ENCODE assay signal across 22 cellular contexts in the genomic region with DNA sequence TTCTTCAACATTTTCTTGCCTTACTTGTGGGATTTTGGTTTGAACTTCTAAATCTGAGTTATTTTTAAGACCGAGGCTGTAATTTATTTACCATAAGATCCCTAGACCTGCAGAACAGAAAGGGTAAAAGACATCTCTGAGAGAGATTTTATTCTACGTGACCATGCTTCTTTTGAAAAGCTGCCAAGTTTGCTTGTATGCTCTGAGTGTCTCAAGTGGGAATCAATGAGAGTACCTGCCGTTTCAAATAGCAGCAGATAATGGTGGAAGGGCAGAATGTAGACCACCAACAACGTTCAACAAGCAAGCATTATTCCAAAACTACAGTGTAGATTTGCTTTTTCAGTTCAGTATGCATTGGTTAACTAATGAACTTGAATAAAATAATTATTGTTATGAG.
"Had no signal": no experiment of that assay in that cellular context is flagged by ENCODE, and none has a peak within 500 bp of the region (broad histone marks: within the 10 kb centered on the region; RNA-seq: fewer than 3 reads in every experiment).

No MANE protein-coding gene starts in this region.

- H3K4me1 Mint-ChIP-seq: immature natural killer cell; naive B cell; natural killer cell; stimulated activated naive B cell treated with anti-CD40 and anti-IgM and Interleukin-4, amounts not matched to agents 10 μg/mL and 1 μg/mL and 100 μg/mL, for 72 hours had no signal

- H3K4me3 Mint-ChIP-seq: immature natural killer cell; mesothelial cell of epicardium; naive B cell; natural killer cell; stimulated activated naive B cell treated with anti-CD40 and anti-IgM and Interleukin-4, amounts not matched to agents 10 μg/mL and 1 μg/mL and 100 μg/mL, for 72 hours had no signal

- H3K27me3 Mint-ChIP-seq: naive B cell; progenitor cell of endocrine pancreas; stimulated activated naive B cell treated with anti-CD40 and anti-IgM and Interleukin-4, amounts not matched to agents 10 μg/mL and 1 μg/mL and 100 μg/mL, for 72 hours had no signal

- H3K27ac Mint-ChIP-seq: immature natural killer cell; mesothelial cell of epicardium; naive B cell; natural killer cell; progenitor cell of endocrine pancreas; stimulated activated naive B cell treated with anti-CD40 and anti-IgM and Interleukin-4, amounts not matched to agents 10 μg/mL and 1 μg/mL and 100 μg/mL, for 72 hours had no signal

- ATAC-seq: left colon; left lung; lower lobe of right lung; natural killer cell; right lobe of liver; stimulated activated naive B cell treated with anti-CD40 and anti-IgM and Interleukin-4, amounts not matched to agents 10 μg/mL and 1 μg/mL and 100 μg/mL, for 72 hours; stimulated activated naive CD8-positive, alpha-beta T cell treated with anti-CD3 and anti-CD28 coated beads, Interleukin-15, Interleukin-2, amounts not matched to agents 100 U/mL and 50 U/mL, for 24 hours had no signal

- H3K36me3 Mint-ChIP-seq: immature natural killer cell; mesothelial cell of epicardium; natural killer cell; stimulated activated naive B cell treated with anti-CD40 and anti-IgM and Interleukin-4, amounts not matched to agents 10 μg/mL and 1 μg/mL and 100 μg/mL, for 72 hours had no signal

- DNase-seq: hypothalamus; immature natural killer cell; kidney; left colon; left lung; lower lobe of right lung; mesendoderm; naive B cell; natural killer cell; ovary; right lobe of liver; stimulated activated CD4-positive, alpha-beta T cell treated with anti-CD3 and anti-CD28 coated beads, Interleukin-1b, Interleukin-23, amount 100 ng/mL, for 48 hours; stimulated activated CD4-positive, alpha-beta T cell treated with anti-CD3 and anti-CD28 coated beads, Interleukin-4, amount 100 ng/mL, for 1 hour; stimulated activated naive B cell treated with anti-CD40 and anti-IgM and Interleukin-4, amounts not matched to agents 10 μg/mL and 1 μg/mL and 100 μg/mL, for 72 hours; stimulated activated naive CD8-positive, alpha-beta T cell treated with anti-CD3 and anti-CD28 coated beads, Interleukin-15, Interleukin-2, amounts not matched to agents 100 U/mL and 50 U/mL, for 24 hours; stomach; testis; thyroid gland; transverse colon; upper lobe of left lung had no signal
